In genomic region chr4:7987148-7987989, GRCh38 we compare ENCODE assay signal across 8 cellular contexts. TPM values are rescaled to one million over a fixed set of nuclear protein-coding genes. Genes with fewer than 3 reads are reported as not detected.
A peak's percentile ranks its signal among the peaks of the same experiment; 100 is the strongest.
DNase-seq lines count a peak whose midpoint lies in the region; ATAC-seq and TF ChIP-seq lines count a peak whose summit lies in the region.

No MANE protein-coding gene starts in this region.

- TF ChIP-seq CTCF in coronary artery (IDR thresholded peaks at IDR 0.05) (peak; percentile 70), liver (IDR thresholded peaks at IDR 0.05; ENCODE audit: low read depth, low read length, missing input control) (peak; percentile 91)

- no peaks in the 10 kb centered on the region for H3K9me3 ChIP-seq in liver (ENCODE audit: control insufficient read depth in 4 of 4, low read length in 3 of 4)

- H3K4me3 ChIP-seq in coronary artery = no peak overlapping the region
- H3K4me3 ChIP-seq in liver (ENCODE audit: low read depth in 1 of 3, low read length in 3 of 3) = no peak overlapping the region

- WGBS in liver = 50% methylated on average over 10 of the region's 10 CpGs

- no peak overlapping the region for H3K27ac ChIP-seq in coronary artery
- no peak overlapping the region for H3K27ac ChIP-seq in liver (ENCODE audit: low read depth in 1 of 2, low read length in 2 of 2)

- H3K27me3 ChIP-seq in liver (ENCODE audit: control insufficient read depth in 4 of 4, insufficient read depth in 4 of 4, low read length in 3 of 4) = no peaks in the 10 kb centered on the region

- ATAC-seq in HG02852 (IDR thresholded peaks at IDR 0.05; ENCODE audit: unreplicated experiment) = peak; percentile 80

- DNase-seq in NCI-H446 (lab: John Stamatoyannopoulos, UW) = peak; percentile 10 to 64
- DNase-seq in NCI-H446 treated with DMSO at 0.1 percent for 48 hours (lab: John Stamatoyannopoulos, UW) = no peak
- DNase-seq in NCI-H226 = peak; percentile 53
- DNase-seq in activated CD4-positive, alpha-beta T cell treated with anti-CD3 and anti-CD28 coated beads for 48 hours = peak; percentile 86
- DNase-seq in coronary artery (ENCODE audit: low spot score) = no peak
- DNase-seq in stimulated activated CD8-positive, alpha-beta memory T cell treated with anti-CD3 and anti-CD28 coated beads, Interleukin-12 subunit alpha, Interleukin-12 subunit beta, amount 100 ng/mL, for 1 hour (ENCODE audit: low read depth) = peak; percentile 66

- H3K36me3 ChIP-seq in liver (ENCODE audit: control insufficient read depth in 4 of 4, insufficient read depth in 3 of 4, low read depth in 1 of 4, low read length in 3 of 4) = no peaks in the 10 kb centered on the region

- no peaks in the 10 kb centered on the region for H3K4me1 ChIP-seq in liver (ENCODE audit: control insufficient read depth in 4 of 4, insufficient read depth in 4 of 4, low read length in 3 of 4)

- TF ChIP-seq RAD21 in liver (IDR thresholded peaks at IDR 0.05) = peak; percentile 93 to 94

- no peak overlapping the region for H3K9ac ChIP-seq in liver (ENCODE audit: low read depth in 1 of 2, low read length in 2 of 2)

TF ChIP-seq in liver, 16 proteins besides CTCF, POLR2A, EP300 and RAD21:
- no peak for TF ChIP-seq TAF1 (conservative IDR thresholded peaks at IDR 0.05)
- TF ChIP-seq MAX (IDR thresholded peaks at IDR 0.05) = no peak

RNA-seq across cellular contexts. Expression of gene AFAP1, which starts 47.7 kb away (rescaled TPM):
- total RNA-seq in liver = 1 to 10 TPM; 2.1 to 3.2 TPM
- polyA plus RNA-seq in liver = 1 to 10 TPM in 1 of 2 donors, under 1 TPM in 1; 0.40 to 1.0 TPM

Comparison
In these comparisons a context has a peak if more than half of its experiments do, and no peak if none do; other contexts are left out.
1. DNase-seq: peak in NCI-H446 (2 of 2), NCI-H226 (single experiment), activated CD4-positive, alpha-beta T cell treated with anti-CD3 and anti-CD28 coated beads for 48 hours (single experiment) and stimulated activated CD8-positive, alpha-beta memory T cell treated with anti-CD3 and anti-CD28 coated beads, Interleukin-12 subunit alpha, Interleukin-12 subunit beta, amount 100 ng/mL, for 1 hour (single experiment); none in NCI-H446 treated with DMSO at 0.1 percent for 48 hours (single experiment) and coronary artery (single experiment).